ENCODE assay signal across 10 cellular contexts in the genomic region with DNA sequence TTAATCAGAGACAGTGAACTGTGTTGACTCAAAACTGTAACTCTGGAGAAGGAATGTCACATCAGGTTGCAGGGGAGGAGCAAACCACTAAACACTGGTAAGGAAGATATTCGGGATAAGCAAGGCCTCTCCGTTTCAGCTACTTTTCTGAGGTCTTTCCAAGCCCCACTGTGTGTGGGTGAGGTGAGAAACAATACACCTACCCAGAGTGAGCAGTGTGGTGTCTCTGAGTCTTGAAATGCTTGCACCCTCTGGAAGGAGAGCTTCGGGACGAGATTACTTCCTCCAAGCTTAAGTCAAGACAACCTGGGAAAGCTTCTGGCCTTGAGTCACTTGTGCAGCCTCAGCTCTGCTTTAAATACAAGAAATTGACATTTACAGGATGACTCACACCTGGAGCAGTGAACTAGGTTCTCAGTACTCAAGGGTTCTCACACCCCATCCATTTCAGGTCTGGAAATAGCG. TPM values are rescaled to one million over a fixed set of nuclear protein-coding genes. Genes with fewer than 3 reads are reported as not detected.
A peak's percentile ranks its signal among the peaks of the same experiment; 100 is the strongest.
DNase-seq lines count a peak whose midpoint lies in the region; ATAC-seq, FAIRE-seq and TF ChIP-seq lines count a peak whose summit lies in the region.
"Had no signal": no experiment of that assay in that cellular context is flagged by ENCODE, and none has a peak within 500 bp of the region (broad histone marks: within the 10 kb centered on the region; RNA-seq: fewer than 3 reads in every experiment).

No MANE protein-coding gene starts in this region.

- H3K27ac Mint-ChIP-seq in activated naive CD4-positive, alpha-beta T cell treated with anti-CD3 and anti-CD28 coated beads for 36 hours: peak overlapping the region; percentile 3
- H3K27ac Mint-ChIP-seq in activated naive CD8-positive, alpha-beta T cell: peak overlapping the region; percentile 83

- intact Hi-C loops in activated naive CD4-positive, alpha-beta T cell treated with anti-CD3 and anti-CD28 coated beads for 36 hours (cut with micrococcal nuclease): loop anchor here (5.0 to 10.0 kb wide), 2 partner anchors 254 to 347 kb away; a partner anchor contains a TSS

- TF ChIP-seq CTCF in keratinocyte (optimal IDR thresholded peaks at IDR 0.05 in 1 of 3, IDR thresholded peaks at IDR 0.05 in 1 of 3, conservative IDR thresholded peaks at IDR 0.05 in 1 of 3; ENCODE audit: extremely low read depth in 1 of 3, insufficient read depth in 2 of 3, low read length in 3 of 3) (no peak), omental fat pad (IDR thresholded peaks at IDR 0.05) (no peak)

- H3K4me3 Mint-ChIP-seq in activated naive CD4-positive, alpha-beta T cell treated with anti-CD3 and anti-CD28 coated beads for 36 hours: no peak overlapping the region
- H3K4me3 Mint-ChIP-seq in activated naive CD8-positive, alpha-beta T cell: peak overlapping the region; percentile 72

- H3K4me1 Mint-ChIP-seq in activated naive CD4-positive, alpha-beta T cell treated with anti-CD3 and anti-CD28 coated beads for 36 hours (ENCODE audit: low read depth): peaks cover 50% of the 10 kb centered on the region
- H3K4me1 Mint-ChIP-seq in activated naive CD8-positive, alpha-beta T cell (ENCODE audit: low read depth): peaks cover 56% of the 10 kb centered on the region

- no peaks in the 10 kb centered on the region for H3K9me3 ChIP-seq in keratinocyte (ENCODE audit: control insufficient read depth, low read depth, low read length)
- H3K9me3 ChIP-seq: BLaER1 treated with 17β-estradiol and CSF1 and Interleukin-3, amounts not matched to agents 10 nM and 100 nM; heart left ventricle had no signal

- peaks cover 20% of the 10 kb centered on the region for H3K36me3 Mint-ChIP-seq in activated naive CD4-positive, alpha-beta T cell treated with anti-CD3 and anti-CD28 coated beads for 36 hours (ENCODE audit: low read depth)
- peaks cover 11% of the 10 kb centered on the region for H3K36me3 Mint-ChIP-seq in activated naive CD8-positive, alpha-beta T cell

- peak overlapping the region; percentile 79 for H3K27ac ChIP-seq in keratinocyte (ENCODE audit: control insufficient read depth, insufficient read depth, low read length)
- H3K27ac ChIP-seq: BLaER1 treated with 17β-estradiol and CSF1 and Interleukin-3, amounts not matched to agents 10 nM and 100 nM had no signal

- peaks cover 7% of the 10 kb centered on the region for H4K20me1 ChIP-seq in keratinocyte (ENCODE audit: control insufficient read depth, extremely low read depth, insufficient read depth, low read length)

- peaks cover 25% of the 10 kb centered on the region for H3K79me2 ChIP-seq in keratinocyte (ENCODE audit: control insufficient read depth, insufficient read depth, low read length)

- no peaks in the 10 kb centered on the region for H3K27me3 ChIP-seq in keratinocyte (ENCODE audit: control insufficient read depth, extremely low read depth, insufficient read depth, low read length)
- H3K27me3 ChIP-seq: BLaER1 treated with 17β-estradiol and CSF1 and Interleukin-3, amounts not matched to agents 10 nM and 100 nM; heart left ventricle had no signal

- H3K4me1 ChIP-seq in keratinocyte (ENCODE audit: control insufficient read depth, extremely low read depth, insufficient read depth, low read length): peaks cover 63% of the 10 kb centered on the region

- peak overlapping the region; percentile 45 for H3K9ac ChIP-seq in keratinocyte (ENCODE audit: control insufficient read depth, extremely low read depth, insufficient read depth, low read length)

- peaks cover 2% of the 10 kb centered on the region for H3K9me1 ChIP-seq in keratinocyte (ENCODE audit: control insufficient read depth, extremely low read depth, insufficient read depth, low read length)

- FAIRE-seq in keratinocyte (lab: Jason Lieb, UNC): no peak

- no peaks in the 10 kb centered on the region for H3K36me3 ChIP-seq in keratinocyte (ENCODE audit: control insufficient read depth in 2 of 2, extremely low read depth in 1 of 2, insufficient read depth in 2 of 2, low read length in 2 of 2)
- H3K36me3 ChIP-seq: BLaER1 treated with 17β-estradiol and CSF1 and Interleukin-3, amounts not matched to agents 10 nM and 100 nM; heart left ventricle had no signal

- ATAC-seq in omental fat pad (ENCODE audit: low FRiP score) (no peak), GM21825 (IDR thresholded peaks at IDR 0.05; ENCODE audit: unreplicated experiment) (no peak)
- ATAC-seq: heart left ventricle had no signal

- no peaks in the 10 kb centered on the region for H3K27me3 Mint-ChIP-seq in activated naive CD4-positive, alpha-beta T cell treated with anti-CD3 and anti-CD28 coated beads for 36 hours (ENCODE audit: low read depth)
- H3K27me3 Mint-ChIP-seq in activated naive CD8-positive, alpha-beta T cell: no peaks in the 10 kb centered on the region

- no peaks in the 10 kb centered on the region for H3K9me3 Mint-ChIP-seq in activated naive CD4-positive, alpha-beta T cell treated with anti-CD3 and anti-CD28 coated beads for 36 hours
- no peaks in the 10 kb centered on the region for H3K9me3 Mint-ChIP-seq in activated naive CD8-positive, alpha-beta T cell (ENCODE audit: low read depth)

- peak overlapping the region in 2 of 3 experiments; percentile 5 to 16 for H3K4me3 ChIP-seq in keratinocyte (ENCODE audit: control insufficient read depth in 2 of 3, extremely low read depth in 1 of 3, insufficient read depth in 2 of 3, low read depth in 1 of 3, low read length in 3 of 3)
- H3K4me3 ChIP-seq: BLaER1 treated with 17β-estradiol and CSF1 and Interleukin-3, amounts not matched to agents 10 nM and 100 nM; heart left ventricle had no signal

- dilution Hi-C loops in keratinocyte (cut with MboI; ENCODE audit: extremely low pct_ligation_motif_present, low sequenced_read_pairs): no loop called here

- H3K4me2 ChIP-seq in keratinocyte (ENCODE audit: control insufficient read depth, extremely low read depth, insufficient read depth, low read depth, low read length): peak overlapping the region; percentile 97

- CTCF ChIA-PET in activated naive CD4-positive, alpha-beta T cell treated with anti-CD3 and anti-CD28 coated beads for 36 hours (lab: Charles Lee): interaction anchor here (0.6 to 1.6 kb wide), 6 partner anchors 12 to 184 kb away, joined by 3 to 11 read pairs (median 4); a partner anchor contains a TSS

- peak; percentile 41 for DNase-seq in activated naive CD4-positive, alpha-beta T cell treated with anti-CD3 and anti-CD28 coated beads for 36 hours
- DNase-seq in activated naive CD4-positive, alpha-beta T cell treated with anti-CD3 and anti-CD28 coated beads, Interleukin-2, amount 50 U/mL, for 16 hours: no peak
- DNase-seq in keratinocyte (ENCODE audit: low read depth, low spot score) (no peak), superior temporal gyrus (ENCODE audit: extremely low spot score) (peak; percentile 44), SIG-M5 (lab: John Stamatoyannopoulos, UW) (no peak), omental fat pad (ENCODE audit: low spot score) (no peak)
- DNase-seq: heart left ventricle had no signal

- no peak overlapping the region for H2AFZ ChIP-seq in keratinocyte (ENCODE audit: control insufficient read depth, low read length)

RNA-seq across cellular contexts. Expression of a gene that starts 2.5 kb away (rescaled TPM):
- total RNA-seq in activated naive CD4-positive, alpha-beta T cell treated with anti-CD3 and anti-CD28 coated beads for 36 hours: 10 to 100 TPM; 45.5 to 52.0 TPM
- 6.5 to 8.3 TPM (median 7.1 TPM) in 3 replicates for polyA plus RNA-seq in keratinocyte
- polyA plus RNA-seq in keratinocyte (2011; ENCODE audit: low read depth): 2.8 TPM
- polyA plus RNA-seq in keratinocyte (2011; cell fraction: cytosol; rRNA removed): 3.2 and 4.9 TPM in 2 replicates
- 16.6 and 20.8 TPM in 2 replicates for polyA plus RNA-seq in keratinocyte (2011; cell fraction: nucleus; rRNA removed)
- polyA plus RNA-seq in keratinocyte (2012; ENCODE audit: low replicate concordance): 3.3 and 5.9 TPM in 2 replicates
- 5.0 to 7.3 TPM (median 6.0 TPM) in 3 replicates for polyA minus RNA-seq in keratinocyte
- 2.5 TPM for polyA minus RNA-seq in keratinocyte (2011; cell fraction: cytosol; rRNA and poly(A)+ RNA removed)
- 7.8 and 10.7 TPM in 2 replicates for polyA minus RNA-seq in keratinocyte (2011; cell fraction: nucleus; rRNA and poly(A)+ RNA removed)
- total RNA-seq in omental fat pad: 10 to 100 TPM in 2 of 4 donors, 1 to 10 TPM in 2; 5.4 to 15.9 (median 12.6) TPM

RNA-seq across cellular contexts. Expression of a gene that starts 57.4 kb away (rescaled TPM):
- under 1 TPM in 1 of 2 experiments, not detected in 1; 0.12 TPM for total RNA-seq in activated naive CD4-positive, alpha-beta T cell treated with anti-CD3 and anti-CD28 coated beads for 36 hours
- polyA plus RNA-seq in keratinocyte: 0.05 TPM in 1 of 3 replicates, not detected in the others
- polyA plus RNA-seq in keratinocyte (2011; ENCODE audit: low read depth): not detected
- not detected in 2 replicates for polyA plus RNA-seq in keratinocyte (2011; cell fraction: cytosol; rRNA removed)
- 0.07 TPM in 1 of 2 replicates, not detected in the other for polyA plus RNA-seq in keratinocyte (2011; cell fraction: nucleus; rRNA removed)
- polyA plus RNA-seq in keratinocyte (2012; ENCODE audit: low replicate concordance): not detected in 2 replicates
- polyA minus RNA-seq in keratinocyte: not detected in 3 replicates
- polyA minus RNA-seq in keratinocyte (2011; cell fraction: cytosol; rRNA and poly(A)+ RNA removed): not detected
- not detected in 2 replicates for polyA minus RNA-seq in keratinocyte (2011; cell fraction: nucleus; rRNA and poly(A)+ RNA removed)
- total RNA-seq in omental fat pad: under 1 TPM in 1 of 4 donors, not detected in 3; 0.65 TPM
- total RNA-seq: heart left ventricle had no signal
- polyA plus RNA-seq: heart left ventricle had no signal

Comparison
In these comparisons a context has a peak if more than half of its experiments do, and no peak if none do; other contexts are left out.
1. DNase-seq: peak in activated naive CD4-positive, alpha-beta T cell treated with anti-CD3 and anti-CD28 coated beads for 36 hours (single experiment) and superior temporal gyrus (single experiment); none in activated naive CD4-positive, alpha-beta T cell treated with anti-CD3 and anti-CD28 coated beads, Interleukin-2, amount 50 U/mL, for 16 hours (single experiment), keratinocyte (single experiment), SIG-M5 (single experiment) and omental fat pad (single experiment).